18 cellular contexts compared by ENCODE assay signal in genomic region chr4:183758735-183759447, GRCh38.
DNase-seq lines count a peak whose midpoint lies in the region; ATAC-seq and TF ChIP-seq lines count a peak whose summit lies in the region.
"Had no signal": no experiment of that assay in that cellular context is flagged by ENCODE, and none has a peak within 500 bp of the region (broad histone marks: within the 10 kb centered on the region; RNA-seq: fewer than 3 reads in every experiment).

No MANE protein-coding gene starts in this region.

- peak overlapping the region in 9 of 12 donors; percentile 22 to 58 (median 41) for H3K4me3 ChIP-seq in heart left ventricle
- H3K4me3 ChIP-seq in mesendoderm (ENCODE audit: low read length): peak overlapping the region; percentile 32
- H3K4me3 ChIP-seq: breast epithelium, stomach, upper lobe of right lung had no signal

- intact Hi-C loops in Right ventricle myocardium superior (cut with DNase I) (no loop called here), cardiac septum (cut with DNase I) (no loop called here), heart left ventricle (cut with DNase I) (no loop called here)

- H3K9me3 ChIP-seq in heart left ventricle: no peaks in the 10 kb centered on the region
- H3K9me3 ChIP-seq: breast epithelium, stomach, upper lobe of right lung had no signal

- H3K79me1 ChIP-seq in mesendoderm (ENCODE audit: low read length): no peaks in the 10 kb centered on the region

- WGBS in heart left ventricle, 4 donors: 66 to 77% (median 71%) methylated on average over 21 of the region's 21 CpGs
- WGBS in mesendoderm (ENCODE audit: extremely low coverage, insufficient coverage, low lambda C conversion rate): no CpG with 5 or more reads among the region's 21 CpGs

- no peak overlapping the region for H3K18ac ChIP-seq in mesendoderm (ENCODE audit: low read length)

- ATAC-seq in Right ventricle myocardium superior (ENCODE audit: poor library complexity) (peak; percentile 61), heart left ventricle (peak in 3 of 4 donors; percentile 13 to 56 (median 55)), GM21515 (IDR thresholded peaks at IDR 0.05; ENCODE audit: unreplicated experiment) (no peak)
- ATAC-seq: activated CD8-positive, alpha-beta memory T cell treated with anti-CD3 and anti-CD28 coated beads, Interleukin-2, amount 10 ng/mL, durations not matched to agents 7 days and 5 days; activated naive CD8-positive, alpha-beta T cell treated with anti-CD3 and anti-CD28 coated beads, Interleukin-2, amount 50 U/mL, for 24 hours had no signal

- no peak overlapping the region for H2BK15ac ChIP-seq in mesendoderm (replicated peaks; ENCODE audit: low read depth)

- H3K23ac ChIP-seq in mesendoderm (ENCODE audit: low read length): peak overlapping the region; percentile 89

- no peaks in the 10 kb centered on the region for H3K79me2 ChIP-seq in mesendoderm (ENCODE audit: control insufficient read depth, insufficient read depth, low read length)

- H3K27me3 ChIP-seq in heart left ventricle (no peaks in the 10 kb centered on the region), mesendoderm (ENCODE audit: insufficient read depth, low read length, poor library complexity) (no peaks in the 10 kb centered on the region)
- H3K27me3 ChIP-seq: breast epithelium, upper lobe of right lung had no signal

- peak overlapping the region; percentile 62 for H3K4me2 ChIP-seq in mesendoderm (ENCODE audit: low read length)

- H4K5ac ChIP-seq in mesendoderm (ENCODE audit: low read length): no peak overlapping the region

- TF ChIP-seq POLR2A in heart left ventricle (IDR thresholded peaks at IDR 0.05): no peak

- H4K8ac ChIP-seq in mesendoderm (ENCODE audit: low read depth, low read length): no peak overlapping the region

- H2BK5ac ChIP-seq in mesendoderm (ENCODE audit: low read length): no peak overlapping the region

- H3K4me1 ChIP-seq in heart left ventricle (peaks cover 0 to 10% (median 0%) of the 10 kb centered on the region in 12 donors), mesendoderm (ENCODE audit: control insufficient read depth, low read depth, low read length) (peaks cover 2% of the 10 kb centered on the region)
- H3K4me1 ChIP-seq: breast epithelium, upper lobe of right lung had no signal

- no peak for DNase-seq in Right ventricle myocardium superior
- DNase-seq in cardiac septum (ENCODE audit: low spot score): no peak
- no peak for DNase-seq in heart left ventricle
- peak; percentile 41 for DNase-seq in mesendoderm
- no peak for DNase-seq in foreskin melanocyte
- no peak for DNase-seq in NCI-H146 treated with DMSO at 0.1 percent for 48 hours (lab: John Stamatoyannopoulos, UW; ENCODE audit: unreplicated experiment)
- no peak for DNase-seq in activated CD8-positive, alpha-beta memory T cell treated with anti-CD3 and anti-CD28 coated beads for 24 hours
- DNase-seq: activated CD8-positive, alpha-beta memory T cell treated with anti-CD3 and anti-CD28 coated beads, Interleukin-2, amount 10 ng/mL, durations not matched to agents 7 days and 5 days; activated naive CD8-positive, alpha-beta T cell treated with anti-CD3 and anti-CD28 coated beads, Interleukin-2, amount 50 U/mL, for 24 hours; hypothalamus; IMR-90; NCI-H69; posterior cingulate gyrus; SHP77; stomach; upper lobe of right lung had no signal

- H3K27ac ChIP-seq in heart left ventricle: peak overlapping the region in 9 of 12 donors; percentile 42 to 79 (median 66)
- H3K27ac ChIP-seq in mesendoderm (ENCODE audit: low read depth, low read length): no peak overlapping the region
- H3K27ac ChIP-seq: breast epithelium, stomach, upper lobe of right lung had no signal

- H3K36me3 ChIP-seq in heart left ventricle (no peaks in the 10 kb centered on the region), mesendoderm (ENCODE audit: control insufficient read depth, insufficient read depth, low read length) (no peaks in the 10 kb centered on the region)
- H3K36me3 ChIP-seq: breast epithelium, stomach, upper lobe of right lung had no signal

- no peak overlapping the region for H2BK120ac ChIP-seq in mesendoderm (ENCODE audit: low read depth, low read length)

- H2AK5ac ChIP-seq in mesendoderm (ENCODE audit: low read length): no peak overlapping the region

- peak overlapping the region; percentile 18 for H3K4ac ChIP-seq in mesendoderm (ENCODE audit: low read depth, low read length)

- peak overlapping the region; percentile 87 for H3K56ac ChIP-seq in mesendoderm (ENCODE audit: low read length)

- no peak for TF ChIP-seq CTCF in heart left ventricle (IDR thresholded peaks at IDR 0.05)

- peak overlapping the region; percentile 45 for H3K9ac ChIP-seq in mesendoderm (ENCODE audit: low read length)
